In the genomic region with DNA sequence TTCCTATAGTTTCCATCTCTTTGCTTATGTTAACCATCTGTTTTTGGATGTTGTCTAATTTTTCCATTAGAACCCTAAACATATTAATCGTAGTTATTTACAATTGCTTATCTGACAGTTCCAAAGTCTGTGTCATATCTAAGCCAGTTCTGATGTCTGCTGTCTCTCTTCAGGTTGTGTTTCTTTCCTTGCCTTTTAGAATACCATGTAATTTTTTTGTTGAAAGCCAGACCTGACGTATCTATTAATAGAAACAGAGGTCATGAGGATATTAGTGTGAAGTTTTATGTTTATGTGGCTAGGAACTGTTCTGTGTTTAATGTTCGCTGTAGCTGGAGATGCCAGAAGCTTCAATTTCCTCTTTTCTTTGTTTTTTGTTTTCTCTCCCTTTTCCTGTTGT, we compare ENCODE assay signal across 25 cellular contexts. TPM values are rescaled to one million over a fixed set of nuclear protein-coding genes. Genes with fewer than 3 reads are reported as not detected.
A peak's percentile ranks its signal among the peaks of the same experiment; 100 is the strongest.
DNase-seq lines count a peak whose midpoint lies in the region; ATAC-seq, FAIRE-seq and TF ChIP-seq lines count a peak whose summit lies in the region.
"Had no signal": no experiment of that assay in that cellular context is flagged by ENCODE, and none has a peak within 500 bp of the region (broad histone marks: within the 10 kb centered on the region; RNA-seq: fewer than 3 reads in every experiment).

No MANE protein-coding gene starts in this region.

- FAIRE-seq in endothelial cell of umbilical vein (lab: Jason Lieb, UNC), result no peak
- FAIRE-seq: A204.1, G401.6, GM12892, GM19239, H1 had no signal

- H2BK15ac ChIP-seq in mesenchymal stem cell (ENCODE audit: low read depth, poor library complexity, severe bottlenecking), result no peak overlapping the region

- H3K4me1 ChIP-seq in HEK293 (ENCODE audit: control insufficient read depth, insufficient read depth, low read length) (no peaks in the 10 kb centered on the region), endothelial cell of umbilical vein (ENCODE audit: control insufficient read depth, extremely low read depth, insufficient read depth, low read length) (peaks cover 30% of the 10 kb centered on the region), mesenchymal stem cell (ENCODE audit: control insufficient read depth, insufficient read depth, low read depth, low read length) (peaks cover 9% of the 10 kb centered on the region), left lung (peaks cover 3 to 4% of the 10 kb centered on the region in 2 donors)
- H3K4me1 ChIP-seq: Caco-2 had no signal

- H3K4me3 Mint-ChIP-seq in nephron progenitor cell, result no peak overlapping the region
- H3K4me3 Mint-ChIP-seq: B cell; CD4-positive, CD25-positive, alpha-beta regulatory T cell; CD8-positive, alpha-beta T cell; H9; HFFc6 had no signal

- peak; percentile 32 for DNase-seq in amniotic epithelial cell (ENCODE audit: low read depth)
- peak; percentile 17 for DNase-seq in endothelial cell of umbilical vein (ENCODE audit: low read depth, low spot score)
- peak; percentile 27 for DNase-seq in mesenchymal stem cell
- no peak for DNase-seq in left lung
- DNase-seq in nephron progenitor cell, result no peak
- DNase-seq: Caco-2; CD4-positive, CD25-positive, alpha-beta regulatory T cell; CD8-positive, alpha-beta T cell; DMS153; DND-41; GM23248; H9; HFFc6 had no signal

- no TSS peak for BruUV-seq in endothelial cell of umbilical vein (replicated peaks; lab: Mats Ljungman, UMichigan)

- 100% methylated on average over 2 of the region's 3 CpGs for WGBS in mesenchymal stem cell

- no peak overlapping the region for H3K27ac Mint-ChIP-seq in nephron progenitor cell
- H3K27ac Mint-ChIP-seq: B cell; CD4-positive, CD25-positive, alpha-beta regulatory T cell; CD8-positive, alpha-beta T cell; H9; HFFc6 had no signal

- H3K18ac ChIP-seq in mesenchymal stem cell (ENCODE audit: low read depth in 1 of 2, low read length in 2 of 2), result no peak overlapping the region

- no peak overlapping the region for H2BK120ac ChIP-seq in mesenchymal stem cell (ENCODE audit: low read depth, low read length)

- intact Hi-C loops in endothelial cell of umbilical vein (cut with micrococcal nuclease) (loop anchor here (5.0 kb wide), 1 partner anchor 36 kb away; no protein-coding TSS in a partner anchor), left lung (cut with DNase I) (no loop called here)

- POLR2A ChIA-PET in HEK293 (lab: Yijun Ruan, JAX) (no interaction called here), endothelial cell of umbilical vein (lab: Charles Lee) (no interaction called here)

- no peak for ATAC-seq in GM18858 (IDR thresholded peaks at IDR 0.05; ENCODE audit: unreplicated experiment)
- ATAC-seq in left lung, result no peak
- ATAC-seq: CD8-positive, alpha-beta T cell; HCT116 had no signal

- H2BK5ac ChIP-seq in mesenchymal stem cell (ENCODE audit: low read depth, low read length, poor library complexity, severe bottlenecking), result no peak overlapping the region

- H3K27me3 Mint-ChIP-seq in nephron progenitor cell (ENCODE audit: low read depth, poor library complexity), result no peaks in the 10 kb centered on the region
- H3K27me3 Mint-ChIP-seq: B cell had no signal

- H3K79me1 ChIP-seq in mesenchymal stem cell (replicated peaks; ENCODE audit: low read length, poor library complexity, severe bottlenecking), result peaks cover 30% of the 10 kb centered on the region

- H3K4me1 Mint-ChIP-seq in nephron progenitor cell, result no peaks in the 10 kb centered on the region
- H3K4me1 Mint-ChIP-seq: B cell; CD4-positive, CD25-positive, alpha-beta regulatory T cell had no signal

- H3K4me2 ChIP-seq in endothelial cell of umbilical vein (ENCODE audit: insufficient read depth, low read length) (no peak overlapping the region), mesenchymal stem cell (ENCODE audit: low read length, poor library complexity, severe bottlenecking) (no peak overlapping the region)
- H3K4me2 ChIP-seq: BLaER1 had no signal

- no peaks in the 10 kb centered on the region for H3K9me1 ChIP-seq in endothelial cell of umbilical vein (replicated peaks; ENCODE audit: control insufficient read depth, extremely low read depth, insufficient read depth, low read length)

- no peak overlapping the region for H3K9ac ChIP-seq in endothelial cell of umbilical vein (replicated peaks; ENCODE audit: extremely low read depth, insufficient read depth, low read length)
- no peak overlapping the region for H3K9ac ChIP-seq in mesenchymal stem cell (ENCODE audit: low read length)
- H3K9ac ChIP-seq: BLaER1, GM23248 had no signal

- H2AK5ac ChIP-seq in mesenchymal stem cell (ENCODE audit: low read length, severe bottlenecking), result no peak overlapping the region

- H3K9me3 ChIP-seq in HEK293 (ENCODE audit: control insufficient read depth, insufficient read depth, low read depth, low read length) (no peaks in the 10 kb centered on the region), endothelial cell of umbilical vein (replicated peaks; ENCODE audit: control insufficient read depth, insufficient read depth, low read length) (peaks cover 1% of the 10 kb centered on the region), mesenchymal stem cell (ENCODE audit: control insufficient read depth, low read length) (peaks cover 32% of the 10 kb centered on the region), left lung (peaks cover 0 to 18% of the 10 kb centered on the region in 2 donors)

- peaks cover 65% of the 10 kb centered on the region for H3K9me3 Mint-ChIP-seq in nephron progenitor cell

- H3K4ac ChIP-seq in mesenchymal stem cell (ENCODE audit: low read depth in 1 of 2, low read length in 2 of 2), result no peak overlapping the region

- H3K79me2 ChIP-seq in endothelial cell of umbilical vein (ENCODE audit: control insufficient read depth, insufficient read depth, low read length), result peaks cover 83% of the 10 kb centered on the region

- H3K27me3 ChIP-seq in endothelial cell of umbilical vein (ENCODE audit: control insufficient read depth in 2 of 2, insufficient read depth in 2 of 2, low read length in 2 of 2) (no peaks in the 10 kb centered on the region), mesenchymal stem cell (ENCODE audit: control insufficient read depth in 1 of 2, insufficient read depth in 1 of 2, low read length in 2 of 2) (no peaks in the 10 kb centered on the region), left lung (no peaks in the 10 kb centered on the region)
- H3K27me3 ChIP-seq: BLaER1 had no signal

- no peak overlapping the region for H3K23ac ChIP-seq in mesenchymal stem cell (ENCODE audit: low read length in 2 of 2)

- H3K14ac ChIP-seq in mesenchymal stem cell (ENCODE audit: low read length in 2 of 2), result no peak overlapping the region

- no peak overlapping the region for H3K4me3 ChIP-seq in HEK293 (ENCODE audit: low read depth, low read length)
- no peak overlapping the region for H3K4me3 ChIP-seq in endothelial cell of umbilical vein (replicated peaks in 1 of 3; ENCODE audit: insufficient read depth in 1 of 3, low read depth in 1 of 3, low read length in 3 of 3)
- peak overlapping the region in 1 of 2 experiments; percentile 7 for H3K4me3 ChIP-seq in mesenchymal stem cell (ENCODE audit: insufficient read depth in 1 of 2, low read depth in 1 of 2, low read length in 2 of 2)
- H3K4me3 ChIP-seq in left lung, result no peak overlapping the region
- H3K4me3 ChIP-seq: BLaER1, GM23248 had no signal

- dilution Hi-C loops in endothelial cell of umbilical vein (cut with MboI; ENCODE audit: extremely low pct_ligation_motif_present, low sequenced_read_pairs), result no loop called here

- no peak for TF ChIP-seq CTCF in HEK293 (tag by site-specific recombination; IDR thresholded peaks at IDR 0.05)
- TF ChIP-seq CTCF in endothelial cell of umbilical vein (IDR thresholded peaks at IDR 0.05; ENCODE audit: extremely low read depth in 1 of 2, insufficient read depth in 1 of 2, low read depth in 1 of 2, low read length in 2 of 2), result no peak
- TF ChIP-seq CTCF in left lung (IDR thresholded peaks at IDR 0.05), result no peak
- no peak for TF ChIP-seq CTCF in nephron progenitor cell (IDR thresholded peaks at IDR 0.05)

- TF ChIP-seq POLR2A in endothelial cell of umbilical vein (IDR thresholded peaks at IDR 0.05; ENCODE audit: low read depth, low read length), result no peak

- peaks cover 3% of the 10 kb centered on the region for H4K20me1 ChIP-seq in endothelial cell of umbilical vein (replicated peaks; ENCODE audit: control insufficient read depth, extremely low read depth, insufficient read depth, low read length)

- H4K8ac ChIP-seq in mesenchymal stem cell (ENCODE audit: low read length), result no peak overlapping the region

- H2AFZ ChIP-seq in endothelial cell of umbilical vein (ENCODE audit: low read depth, low read length), result no peak overlapping the region
- no peak overlapping the region for H2AFZ ChIP-seq in mesenchymal stem cell (ENCODE audit: low read depth, low read length)
- H2AFZ ChIP-seq: GM23248 had no signal

- H2BK12ac ChIP-seq in mesenchymal stem cell (ENCODE audit: low read length in 2 of 2), result no peak overlapping the region

- no peak overlapping the region for H4K91ac ChIP-seq in mesenchymal stem cell (ENCODE audit: low read length)

- H3K36me3 Mint-ChIP-seq in nephron progenitor cell (ENCODE audit: low read depth), result peaks cover 63% of the 10 kb centered on the region
- H3K36me3 Mint-ChIP-seq: CD4-positive, CD25-positive, alpha-beta regulatory T cell; CD8-positive, alpha-beta T cell had no signal

- H3K27ac ChIP-seq in HEK293 (ENCODE audit: extremely low read depth, low read depth, low read length) (no peak overlapping the region), endothelial cell of umbilical vein (ENCODE audit: insufficient read depth, low read depth, low read length) (no peak overlapping the region), mesenchymal stem cell (ENCODE audit: low read length, poor library complexity, severe bottlenecking) (no peak overlapping the region), left lung (no peak overlapping the region)
- H3K27ac ChIP-seq: 22Rv1, BLaER1, C4-2B, GM23248 had no signal

- H3K36me3 ChIP-seq in HEK293 (ENCODE audit: control insufficient read depth in 2 of 2, insufficient read depth in 1 of 2, low read length in 2 of 2), result no peaks in the 10 kb centered on the region
- H3K36me3 ChIP-seq in endothelial cell of umbilical vein (ENCODE audit: control insufficient read depth in 2 of 2, extremely low read depth in 1 of 2, insufficient read depth in 2 of 2, low read length in 2 of 2), result no peaks in the 10 kb centered on the region
- no peaks in the 10 kb centered on the region for H3K36me3 ChIP-seq in mesenchymal stem cell (ENCODE audit: control insufficient read depth in 1 of 2, insufficient read depth in 2 of 2, low read depth in 1 of 2, low read length in 2 of 2)
- no peaks in the 10 kb centered on the region for H3K36me3 ChIP-seq in left lung

- CTCF ChIA-PET in HEK293 (lab: Yijun Ruan, JAX), result no interaction called here
- CTCF ChIA-PET in endothelial cell of umbilical vein (lab: Charles Lee), result interaction anchor here (0.8 to 3.7 kb wide), 5 partner anchors 8 to 66 kb away, joined by 3 to 17 read pairs (median 5); no protein-coding TSS in a partner anchor

RNA-seq across cellular contexts. Expression of gene ZNF618, which starts 52.2 kb away (rescaled TPM):
- total RNA-seq in endothelial cell of umbilical vein (60.6 and 80.3 TPM in 2 replicates), left lung (10 to 100 TPM in 1 of 2 donors, 1 to 10 TPM in 1; 9.9 to 12.0 TPM)
- polyA plus RNA-seq in endothelial cell of umbilical vein, result 19.8 and 22.6 TPM in 2 replicates
- 19.6 TPM in 2 replicates for polyA plus RNA-seq in endothelial cell of umbilical vein (2011; cell fraction: cytosol; rRNA removed)
- polyA plus RNA-seq in endothelial cell of umbilical vein (2011; cell fraction: nucleus; rRNA removed), result 63.9 and 74.5 TPM in 2 replicates
- 40.4 TPM in 2 replicates for polyA plus RNA-seq in endothelial cell of umbilical vein (2012)
- polyA minus RNA-seq in endothelial cell of umbilical vein, result 47.0 and 51.6 TPM in 2 replicates
- polyA minus RNA-seq in endothelial cell of umbilical vein (2011; cell fraction: cytosol; rRNA and poly(A)+ RNA removed), result 0.82 TPM
- 56.2 and 62.2 TPM in 2 replicates for polyA minus RNA-seq in endothelial cell of umbilical vein (2011; cell fraction: nucleus; rRNA and poly(A)+ RNA removed)
- polyA plus RNA-seq in mesenchymal stem cell (2013, experiment 1 of 2), result 19.0 TPM
- 18.9 TPM for polyA plus RNA-seq in mesenchymal stem cell (2013, experiment 2 of 2)
- polyA plus RNA-seq: CD4-positive, CD25-positive, alpha-beta regulatory T cell had no signal

Comparison
In these comparisons a context has a peak if more than half of its experiments do, and no peak if none do; other contexts are left out.
1. DNase-seq: peak in amniotic epithelial cell (single experiment), endothelial cell of umbilical vein (single experiment) and mesenchymal stem cell (single experiment); none in left lung (0 of 2) and nephron progenitor cell (single experiment).